In the genomic region with DNA sequence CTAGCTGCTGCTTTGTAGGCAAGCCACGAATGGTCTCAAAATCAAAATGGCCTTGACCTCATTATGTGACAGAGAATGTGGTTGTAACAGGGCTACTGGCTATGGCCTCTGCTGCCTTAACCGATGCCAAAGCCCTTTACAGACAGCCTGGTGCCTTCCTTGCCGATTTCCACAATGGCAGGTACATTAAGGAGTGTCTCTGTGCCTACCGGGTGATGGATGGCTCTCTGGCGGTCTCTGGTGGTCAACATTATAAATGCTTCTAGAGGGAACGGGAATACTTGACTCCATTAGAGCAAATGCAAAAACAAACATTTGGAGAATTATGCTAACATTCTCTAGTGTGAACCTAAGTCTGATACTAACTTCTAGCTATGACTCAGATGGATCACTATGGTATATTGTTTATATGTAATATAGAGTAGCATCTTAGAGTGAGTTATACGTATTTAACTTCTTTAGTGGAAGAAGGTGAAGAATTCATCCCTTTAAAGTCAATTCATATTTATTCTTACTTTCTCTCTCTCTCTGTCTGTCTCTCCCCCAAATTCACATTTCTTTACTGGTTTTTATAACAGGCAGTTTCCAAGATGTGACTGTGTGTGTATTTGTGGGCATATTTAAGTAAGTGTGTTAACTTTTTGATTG, we compare ENCODE assay signal across 9 cellular contexts. TPM values are rescaled to one million over a fixed set of nuclear protein-coding genes. Genes with fewer than 3 reads are reported as not detected.
DNase-seq lines count a peak whose midpoint lies in the region; ATAC-seq and TF ChIP-seq lines count a peak whose summit lies in the region.
"Had no signal": no experiment of that assay in that cellular context is flagged by ENCODE, and none has a peak within 500 bp of the region (broad histone marks: within the 10 kb centered on the region; RNA-seq: fewer than 3 reads in every experiment).

No MANE protein-coding gene starts in this region.

- no peaks in the 10 kb centered on the region for H3K27me3 ChIP-seq in effector memory CD4-positive, alpha-beta T cell (replicated peaks; ENCODE audit: control insufficient read depth, insufficient read depth, low read length, poor library complexity, severe bottlenecking)

- CTCF ChIA-PET in activated CD4-positive, alpha-beta memory T cell treated with anti-CD3 and anti-CD28 coated beads for 36 hours (lab: Charles Lee) = interaction anchor here (0.6 to 2.4 kb wide), 25 partner anchors 9 to 935 kb away, joined by 3 to 11 read pairs (median 4); a partner anchor contains a TSS

- peak; percentile 88 for ATAC-seq in GM19043 (IDR thresholded peaks at IDR 0.05; ENCODE audit: low read depth, unreplicated experiment)
- ATAC-seq in HG03354 (IDR thresholded peaks at IDR 0.05; ENCODE audit: poor library complexity, severe bottlenecking, unreplicated experiment) = peak; percentile 96

- H3K36me3 Mint-ChIP-seq in activated CD4-positive, alpha-beta memory T cell treated with anti-CD3 and anti-CD28 coated beads for 36 hours = no peaks in the 10 kb centered on the region
- H3K36me3 Mint-ChIP-seq in mesothelial cell of epicardium = no peaks in the 10 kb centered on the region

- POLR2A ChIA-PET in activated CD4-positive, alpha-beta memory T cell treated with anti-CD3 and anti-CD28 coated beads for 36 hours (lab: Charles Lee) = no interaction called here

- H3K27me3 Mint-ChIP-seq in activated CD4-positive, alpha-beta memory T cell treated with anti-CD3 and anti-CD28 coated beads for 36 hours = no peaks in the 10 kb centered on the region
- no peaks in the 10 kb centered on the region for H3K27me3 Mint-ChIP-seq in mesothelial cell of epicardium (ENCODE audit: low read depth)

- no peaks in the 10 kb centered on the region for H3K36me3 ChIP-seq in effector memory CD4-positive, alpha-beta T cell (ENCODE audit: control insufficient read depth, insufficient read depth, low read length)

- DNase-seq in C1 segment of cervical spinal cord (lab: John Stamatoyannopoulos, UW) = peak in 11 of 14 donors; percentile 5 to 50 (median 19)
- peak; percentile 7 for DNase-seq in NCI-H526 treated with DMSO at 0.1 percent for 48 hours (lab: John Stamatoyannopoulos, UW)
- DNase-seq in activated CD4-positive, alpha-beta memory T cell treated with anti-CD3 and anti-CD28 coated beads for 36 hours = peak; percentile 71
- DNase-seq in effector memory CD4-positive, alpha-beta T cell = peak; percentile 27 to 43 (median 30)
- peak in 1 of 2 experiments; percentile 72 for DNase-seq in mesothelial cell of epicardium (ENCODE audit: low spot score in 2 of 2, unreplicated experiment in 2 of 2)
- DNase-seq in stimulated activated CD8-positive, alpha-beta memory T cell treated with anti-CD3 and anti-CD28 coated beads, Interleukin-2, amount 100 ng/mL, for 1 hour (ENCODE audit: low read depth in 2 of 2) = peak; percentile 14 to 34

- no peak overlapping the region for H3K27ac ChIP-seq in effector memory CD4-positive, alpha-beta T cell (ENCODE audit: insufficient read depth, low read length, poor library complexity, severe bottlenecking)

- peaks cover 2% of the 10 kb centered on the region for H3K4me1 Mint-ChIP-seq in activated CD4-positive, alpha-beta memory T cell treated with anti-CD3 and anti-CD28 coated beads for 36 hours (ENCODE audit: low read depth)
- H3K4me1 Mint-ChIP-seq in mesothelial cell of epicardium = peaks cover 9% of the 10 kb centered on the region

- no peak overlapping the region for H3K4me3 Mint-ChIP-seq in activated CD4-positive, alpha-beta memory T cell treated with anti-CD3 and anti-CD28 coated beads for 36 hours
- no peak overlapping the region for H3K4me3 Mint-ChIP-seq in mesothelial cell of epicardium
- H3K4me3 Mint-ChIP-seq: T-helper 1 cell treated with Interleukin-12 subunit alpha and Interleukin-12 subunit beta and Interleukin-4 antibody, amounts not matched to agents 30 μg/mL and 1 μg/mL, for 36 hours had no signal

- no peak overlapping the region for H3K27ac Mint-ChIP-seq in activated CD4-positive, alpha-beta memory T cell treated with anti-CD3 and anti-CD28 coated beads for 36 hours
- no peak overlapping the region for H3K27ac Mint-ChIP-seq in mesothelial cell of epicardium
- H3K27ac Mint-ChIP-seq: T-helper 1 cell treated with Interleukin-12 subunit alpha and Interleukin-12 subunit beta and Interleukin-4 antibody, amounts not matched to agents 30 μg/mL and 1 μg/mL, for 36 hours had no signal

- H3K4me1 ChIP-seq in effector memory CD4-positive, alpha-beta T cell (ENCODE audit: control insufficient read depth, insufficient read depth, low read length, poor library complexity, severe bottlenecking) = no peaks in the 10 kb centered on the region

- intact Hi-C loops in activated CD4-positive, alpha-beta memory T cell treated with anti-CD3 and anti-CD28 coated beads for 36 hours (cut with micrococcal nuclease) = loop anchor here (1.0 to 10.0 kb wide), 4 partner anchors 51 to 800 kb away; no protein-coding TSS in a partner anchor

- TF ChIP-seq CTCF in mesothelial cell of epicardium (IDR thresholded peaks at IDR 0.05; ENCODE audit: unreplicated experiment) = peak; percentile 77

- no peaks in the 10 kb centered on the region for H3K9me3 Mint-ChIP-seq in activated CD4-positive, alpha-beta memory T cell treated with anti-CD3 and anti-CD28 coated beads for 36 hours
- no peaks in the 10 kb centered on the region for H3K9me3 Mint-ChIP-seq in mesothelial cell of epicardium
- H3K9me3 Mint-ChIP-seq: T-helper 1 cell treated with Interleukin-12 subunit alpha and Interleukin-12 subunit beta and Interleukin-4 antibody, amounts not matched to agents 30 μg/mL and 1 μg/mL, for 36 hours had no signal

- H3K4me3 ChIP-seq in effector memory CD4-positive, alpha-beta T cell (ENCODE audit: insufficient read depth, low read depth, low read length, poor library complexity, severe bottlenecking) = no peak overlapping the region

- no peaks in the 10 kb centered on the region for H3K9me3 ChIP-seq in effector memory CD4-positive, alpha-beta T cell (ENCODE audit: control insufficient read depth, low read length)

RNA-seq across cellular contexts. Expression of a gene that starts 52.5 kb away (rescaled TPM):
- total RNA-seq in activated CD4-positive, alpha-beta memory T cell treated with anti-CD3 and anti-CD28 coated beads for 36 hours = 1,000 to 10,000 TPM; 2,621 to 2,722 TPM
- 2,105 to 2,236 TPM (median 2,214 TPM) in 3 replicates for total RNA-seq in mesothelial cell of epicardium
